ENCODE assay signal across 23 cellular contexts in genomic region chr7:38740041-38740440, GRCh38.
"Had no signal": no experiment of that assay in that cellular context is flagged by ENCODE, and none has a peak within 500 bp of the region (broad histone marks: within the 10 kb centered on the region; RNA-seq: fewer than 3 reads in every experiment).

No MANE protein-coding gene starts in this region.

- H3K4me3 ChIP-seq: colonic mucosa, coronary artery, dorsolateral prefrontal cortex, esophagus muscularis mucosa, esophagus squamous epithelium, gastrocnemius medialis, gastroesophageal sphincter, heart left ventricle, heart right ventricle had no signal

- H3K4me1 ChIP-seq: colonic mucosa, esophagus muscularis mucosa, esophagus squamous epithelium, gastrocnemius medialis, gastroesophageal sphincter, heart right ventricle had no signal

- H3K27me3 ChIP-seq: colonic mucosa, dorsolateral prefrontal cortex, esophagus muscularis mucosa, esophagus squamous epithelium, foreskin keratinocyte, gastrocnemius medialis, gastroesophageal sphincter, heart left ventricle, heart right ventricle had no signal

- H3K9me3 ChIP-seq: colonic mucosa, esophagus muscularis mucosa, esophagus squamous epithelium, gastrocnemius medialis, gastroesophageal sphincter, heart left ventricle, heart right ventricle had no signal

- DNase-seq: colonic mucosa; cortex of kidney; dermis blood vessel endothelial cell; dorsolateral prefrontal cortex; effector CD4-positive, alpha-beta T cell; effector CD8-positive, alpha-beta T cell; effector memory CD4-positive, alpha-beta T cell; effector memory CD8-positive, alpha-beta T cell; endodermal cell; erythroblast; esophagus squamous epithelium; foreskin keratinocyte; foreskin melanocyte; gastrocnemius medialis; glutamatergic neuron; head of caudate nucleus; heart left ventricle; heart right ventricle had no signal

- ATAC-seq: effector memory CD8-positive, alpha-beta T cell; esophagus mucosa; foreskin keratinocyte; gastrocnemius medialis; gastroesophageal sphincter; heart left ventricle; heart right ventricle had no signal

- H3K27me3 Mint-ChIP-seq: dendritic cell treated with granulocyte-macrophage colony-stimulating factor and Interleukin-4, amounts not matched to agents 40 ng/mL and 50 ng/mL, for 4 days; effector memory CD8-positive, alpha-beta T cell had no signal

- H3K27ac Mint-ChIP-seq: dendritic cell treated with granulocyte-macrophage colony-stimulating factor and Interleukin-4, amounts not matched to agents 40 ng/mL and 50 ng/mL, for 4 days; effector memory CD8-positive, alpha-beta T cell; endodermal cell had no signal

- H3K9me3 Mint-ChIP-seq: dendritic cell treated with granulocyte-macrophage colony-stimulating factor and Interleukin-4, amounts not matched to agents 40 ng/mL and 50 ng/mL, for 4 days; effector memory CD8-positive, alpha-beta T cell; endodermal cell had no signal

- H3K36me3 ChIP-seq: colonic mucosa had no signal

- H3K4me3 Mint-ChIP-seq: dendritic cell treated with granulocyte-macrophage colony-stimulating factor and Interleukin-4, amounts not matched to agents 40 ng/mL and 50 ng/mL, for 4 days; effector memory CD8-positive, alpha-beta T cell; endodermal cell had no signal
